Comparison of ENCODE assay signal across 8 cellular contexts in genomic region chrX:38879631-38880220, GRCh38.
DNase-seq lines count a peak whose midpoint lies in the region; ATAC-seq and TF ChIP-seq lines count a peak whose summit lies in the region.

No MANE protein-coding gene starts in this region.

- H3K27me3 Mint-ChIP-seq in T-helper 1 cell treated with Interleukin-12 subunit alpha and Interleukin-12 subunit beta and Interleukin-4 antibody, amounts not matched to agents 30 μg/mL and 1 μg/mL, for 36 hours (ENCODE audit: low read depth), result no peaks in the 10 kb centered on the region

- H3K4me3 ChIP-seq in HL-60 (replicated peaks; ENCODE audit: insufficient read depth, low read length), result no peak overlapping the region
- H3K4me3 ChIP-seq in thymus (ENCODE audit: low read length), result peak overlapping the region; percentile 14

- peak overlapping the region; percentile 45 for H3K27ac Mint-ChIP-seq in T-helper 1 cell treated with Interleukin-12 subunit alpha and Interleukin-12 subunit beta and Interleukin-4 antibody, amounts not matched to agents 30 μg/mL and 1 μg/mL, for 36 hours

- H3K4me1 Mint-ChIP-seq in T-helper 1 cell treated with Interleukin-12 subunit alpha and Interleukin-12 subunit beta and Interleukin-4 antibody, amounts not matched to agents 30 μg/mL and 1 μg/mL, for 36 hours (ENCODE audit: low read depth), result peaks cover 14% of the 10 kb centered on the region

- H3K27me3 ChIP-seq in HL-60 (ENCODE audit: insufficient read depth, poor library complexity, severe bottlenecking), result no peaks in the 10 kb centered on the region
- H3K27me3 ChIP-seq in thymus (ENCODE audit: control insufficient read depth, insufficient read depth), result no peaks in the 10 kb centered on the region

- 5% methylated on average over 4 of the region's 4 CpGs for WGBS in thymus

- no peaks in the 10 kb centered on the region for H3K9me3 ChIP-seq in thymus (ENCODE audit: control insufficient read depth)

- H3K36me3 Mint-ChIP-seq in T-helper 1 cell treated with Interleukin-12 subunit alpha and Interleukin-12 subunit beta and Interleukin-4 antibody, amounts not matched to agents 30 μg/mL and 1 μg/mL, for 36 hours (ENCODE audit: low read depth), result no peaks in the 10 kb centered on the region

- H3K9me3 Mint-ChIP-seq in T-helper 1 cell treated with Interleukin-12 subunit alpha and Interleukin-12 subunit beta and Interleukin-4 antibody, amounts not matched to agents 30 μg/mL and 1 μg/mL, for 36 hours, result no peaks in the 10 kb centered on the region

- no peaks in the 10 kb centered on the region for H3K36me3 ChIP-seq in thymus (ENCODE audit: control insufficient read depth, insufficient read depth)

- no peak overlapping the region for H3K4me3 Mint-ChIP-seq in T-helper 1 cell treated with Interleukin-12 subunit alpha and Interleukin-12 subunit beta and Interleukin-4 antibody, amounts not matched to agents 30 μg/mL and 1 μg/mL, for 36 hours

- DNase-seq in COLO668 (lab: John Stamatoyannopoulos, UW; ENCODE audit: unreplicated experiment) (peak; percentile 79), HL-60 (ENCODE audit: low read depth in 1 of 2, low spot score in 1 of 2) (peak; percentile 30 to 71), RKO (ENCODE audit: low spot score) (no peak)
- no peak for DNase-seq in stimulated activated CD4-positive, alpha-beta T cell treated with anti-CD3 and anti-CD28 coated beads, Interleukin-12 subunit alpha, Interleukin-12 subunit beta, amount 100 ng/mL, for 4 hours
- DNase-seq in activated CD4-positive, CD25-positive, alpha-beta regulatory T cell treated with anti-CD3 and anti-CD28 coated beads, Interleukin-2, amount 50 U/mL, for 72 hours, result no peak

- TF ChIP-seq CTCF in HL-60 (IDR thresholded peaks at IDR 0.05; ENCODE audit: insufficient read depth, low read length), result no peak

- peak; percentile 49 for ATAC-seq in GM19463 (IDR thresholded peaks at IDR 0.05; ENCODE audit: unreplicated experiment)

- H3K4me1 ChIP-seq in thymus (ENCODE audit: control insufficient read depth, insufficient read depth, low read length), result peaks cover 7% of the 10 kb centered on the region

- H3K27ac ChIP-seq in HL-60 (replicated peaks) (peak overlapping the region; percentile 66), thymus (ENCODE audit: low read depth) (peak overlapping the region; percentile 42)

Comparison
In these comparisons a context has a peak if more than half of its experiments do, and no peak if none do; other contexts are left out.
1. DNase-seq: peak in COLO668 (single experiment) and HL-60 (2 of 2); none in RKO (single experiment), stimulated activated CD4-positive, alpha-beta T cell treated with anti-CD3 and anti-CD28 coated beads, Interleukin-12 subunit alpha, Interleukin-12 subunit beta, amount 100 ng/mL, for 4 hours (single experiment) and activated CD4-positive, CD25-positive, alpha-beta regulatory T cell treated with anti-CD3 and anti-CD28 coated beads, Interleukin-2, amount 50 U/mL, for 72 hours (single experiment).